In genomic region chr11:104713366-104713765, GRCh38 we compare ENCODE assay signal across 19 cellular contexts.
DNase-seq lines count a peak whose midpoint lies in the region; ATAC-seq, FAIRE-seq and TF ChIP-seq lines count a peak whose summit lies in the region.
"Had no signal": no experiment of that assay in that cellular context is flagged by ENCODE, and none has a peak within 500 bp of the region (broad histone marks: within the 10 kb centered on the region; RNA-seq: fewer than 3 reads in every experiment).

No MANE protein-coding gene starts in this region.

- TF ChIP-seq EP300 in H1 (IDR thresholded peaks at IDR 0.05; ENCODE audit: borderline replicate concordance in 1 of 2, low read depth in 2 of 2, low read length in 2 of 2), result no peak

- H3K9me3 ChIP-seq in H1 (ENCODE audit: insufficient read depth in 2 of 2, low read depth in 1 of 2, low read length in 1 of 2), result no peaks in the 10 kb centered on the region
- 0 out of 2 replicates have a peak, but pooled peaks cover 3% of the 10 kb centered on the region for H3K9me3 ChIP-seq in PC-9 (ENCODE audit: insufficient read depth, low read depth)

- no peak for TF ChIP-seq RAD21 in H1 (IDR thresholded peaks at IDR 0.05 in 1 of 2, conservative IDR thresholded peaks at IDR 0.05 in 1 of 2; ENCODE audit: low read depth in 2 of 2, low read length in 2 of 2)

- no peaks in the 10 kb centered on the region for H3K23me2 ChIP-seq in H1 (ENCODE audit: low read depth, low read length)

- POLR2A ChIA-PET in H1 (lab: Charles Lee; ENCODE audit: partially characterized antibody), result no interaction called here
- POLR2A ChIA-PET in PC-9 (lab: Charles Lee; ENCODE audit: unreplicated experiment), result no interaction called here

- no peak overlapping the region for H4K91ac ChIP-seq in H1 (replicated peaks; ENCODE audit: insufficient read length, low read length)

- ATAC-seq in HG02970 (IDR thresholded peaks at IDR 0.05; ENCODE audit: low FRiP score, unreplicated experiment), result no peak

- intact Hi-C loops in PC-9 (cut with micrococcal nuclease; ENCODE audit: unreplicated experiment), result no loop called here

- no peak overlapping the region for H2BK12ac ChIP-seq in H1 (ENCODE audit: low read depth, low read length)

- no peak overlapping the region for H2BK15ac ChIP-seq in H1 (ENCODE audit: low read length)

- no peak overlapping the region for H3K4ac ChIP-seq in H1 (replicated peaks; ENCODE audit: insufficient read length, low read depth, low read length)

- H2BK20ac ChIP-seq in H1 (ENCODE audit: low read length), result no peak overlapping the region

- H3K79me1 ChIP-seq in H1 (ENCODE audit: low read depth, low read length), result no peaks in the 10 kb centered on the region

- DNase-seq in Ammon's horn (ENCODE audit: low spot score) (peak; percentile 4), M059J (ENCODE audit: low read depth) (peak; percentile 33), H1 (ENCODE audit: low read depth in 1 of 2, low spot score in 2 of 2) (no peak), inferior parietal cortex (ENCODE audit: extremely low spot score) (peak; percentile 24), DMS53 treated with DMSO at 0.1 percent for 48 hours (lab: John Stamatoyannopoulos, UW; ENCODE audit: unreplicated experiment) (no peak), PC-9 (no peak), D341Med (ENCODE audit: low spot score) (no peak)
- DNase-seq: CD4-positive, alpha-beta T cell; DND-41; GF-D8; H7; Kasumi-1; NCI-H1436; NCI-H2029 treated with DMSO at 0.1 percent for 48 hours; NCI-H524; SIG-M5 had no signal

- H3K4me3 ChIP-seq in H1 (ENCODE audit: extremely low read depth in 1 of 4, insufficient read depth in 2 of 4, low read depth in 3 of 4, low read length in 4 of 4) (no peak overlapping the region), PC-9 (no peak overlapping the region)

- H3K79me2 ChIP-seq in H1 (ENCODE audit: control insufficient read depth in 1 of 2, insufficient read depth in 2 of 2, low read length in 2 of 2), result no peaks in the 10 kb centered on the region
- no peaks in the 10 kb centered on the region for H3K79me2 ChIP-seq in PC-9 (ENCODE audit: low read depth)

- H2BK120ac ChIP-seq in H1 (replicated peaks; ENCODE audit: low read depth, low read length), result no peak overlapping the region

- TF ChIP-seq CTCF in H1 (IDR thresholded peaks at IDR 0.05; ENCODE audit: control extremely low read depth in 1 of 3, insufficient read depth in 1 of 3, low read depth in 1 of 3, low read length in 3 of 3) (no peak), PC-9 (conservative IDR thresholded peaks at IDR 0.05) (no peak)

- no peak overlapping the region for H2AK5ac ChIP-seq in H1 (ENCODE audit: low read depth, low read length)

- no TSS peak for BruUV-seq in PC-9 (replicated peaks; lab: Mats Ljungman, UMichigan)

- H3K9me2 ChIP-seq in PC-9 (ENCODE audit: insufficient read depth), result no peaks in the 10 kb centered on the region

- H3F3A ChIP-seq in PC-9 (ENCODE audit: insufficient read depth, low read depth), result no peaks in the 10 kb centered on the region

- CTCF ChIA-PET in H1 (lab: Charles Lee; ENCODE audit: partially characterized antibody) (interaction anchor here (1.2 kb wide), 1 partner anchor 45 kb away, joined by 3 read pairs; no protein-coding TSS in a partner anchor), PC-9 (lab: Charles Lee) (no interaction called here)

- no peak for TF ChIP-seq POLR2A in H1 (IDR thresholded peaks at IDR 0.05; ENCODE audit: control extremely low read depth in 1 of 2, low read depth in 2 of 2, low read length in 2 of 2)

- H3K14ac ChIP-seq in H1 (ENCODE audit: insufficient read length), result no peak overlapping the region

- no peak overlapping the region for H3K56ac ChIP-seq in H1 (replicated peaks; ENCODE audit: insufficient read length, low read depth, low read length)

- no peak for FAIRE-seq in H1 (lab: Jason Lieb, UNC)
- FAIRE-seq: A204.1, D721Med had no signal

- H3K27ac ChIP-seq in H1 (ENCODE audit: low read depth, low read length) (no peak overlapping the region), PC-9 (no peak overlapping the region)

- H3K9ac ChIP-seq in H1 (replicated peaks in 1 of 4; ENCODE audit: extremely low read depth in 1 of 4, low read depth in 3 of 4, low read length in 3 of 4), result no peak overlapping the region

- no peak overlapping the region for H3K23ac ChIP-seq in H1 (ENCODE audit: insufficient read length)

- no peak overlapping the region for H3K4me2 ChIP-seq in H1 (ENCODE audit: insufficient read depth in 1 of 2, low read depth in 2 of 2, low read length in 2 of 2)
- no peak overlapping the region for H3K4me2 ChIP-seq in PC-9

- H4K8ac ChIP-seq in H1 (ENCODE audit: extremely low read depth, insufficient read depth, low read length), result no peak overlapping the region

- H3K4me1 ChIP-seq in H1 (replicated peaks in 1 of 4; ENCODE audit: control insufficient read depth in 3 of 4, insufficient read depth in 4 of 4, low read length in 3 of 4) (no peaks in the 10 kb centered on the region), PC-9 (replicated peaks; ENCODE audit: insufficient read depth) (no peaks in the 10 kb centered on the region)

- H3K18ac ChIP-seq in H1 (ENCODE audit: extremely low read depth, low read length), result no peak overlapping the region

- H4K5ac ChIP-seq in H1 (ENCODE audit: insufficient read length, low read depth, low read length), result no peak overlapping the region

- H2AFZ ChIP-seq in H1 (ENCODE audit: low read length) (peak overlapping the region; percentile 13; the same call in 1 of the 2 replicates), PC-9 (no peak overlapping the region)

- H3K36me3 ChIP-seq in H1 (ENCODE audit: control insufficient read depth in 2 of 4, insufficient read depth in 4 of 4, low read length in 3 of 4) (no peaks in the 10 kb centered on the region), PC-9 (ENCODE audit: low read depth) (no peaks in the 10 kb centered on the region)

- H3K27me3 ChIP-seq in H1 (replicated peaks in 1 of 4; ENCODE audit: control insufficient read depth in 3 of 4, extremely low read depth in 1 of 4, insufficient read depth in 3 of 4, low read length in 3 of 4), result no peaks in the 10 kb centered on the region
- H3K27me3 ChIP-seq in PC-9 (ENCODE audit: insufficient read depth, low read depth), result no peaks in the 10 kb centered on the region

- H4K20me1 ChIP-seq in H1 (replicated peaks in 1 of 2; ENCODE audit: control insufficient read depth in 1 of 2, insufficient read depth in 2 of 2, low read length in 2 of 2) (no peaks in the 10 kb centered on the region), PC-9 (ENCODE audit: insufficient read depth) (no peaks in the 10 kb centered on the region)

- 100% methylated on average over 2 of the region's 2 CpGs; no CpG with 5 or more reads in 1 of the 2 experiments for whole genome bisulfite sequencing in H1 (ENCODE audit: extremely low coverage in 1 of 2, insufficient coverage in 1 of 2, insufficient read length in 1 of 2, insufficient replicate concordance in 2 of 2, low coverage in 1 of 2, low lambda C conversion rate in 2 of 2, missing lambda C conversion rate in 1 of 2), 2 experiments

- H2BK5ac ChIP-seq in H1 (ENCODE audit: low read depth, low read length), result no peak overlapping the region

TF ChIP-seq in H1, 55 proteins besides CTCF, POLR2A, EP300 and RAD21 (continues in another document):
- TF ChIP-seq ATF2 (IDR thresholded peaks at IDR 0.05; ENCODE audit: low read length) (no peak), TAF7 (optimal IDR thresholded peaks at IDR 0.05; ENCODE audit: borderline replicate concordance, low read depth, low read length) (no peak), YY1 (IDR thresholded peaks at IDR 0.05; ENCODE audit: low read depth, low read length) (no peak), NRF1 (IDR thresholded peaks at IDR 0.05; ENCODE audit: low read depth, low read length) (no peak), RNF2 (IDR thresholded peaks at IDR 0.05; ENCODE audit: borderline replicate concordance, low read depth, low read length, missing control alignments, poor library complexity, severe bottlenecking) (no peak)

Comparison
In these comparisons a context has a peak if more than half of its experiments do, and no peak if none do; other contexts are left out.
1. DNase-seq: peak in Ammon's horn (single experiment), M059J (single experiment) and inferior parietal cortex (single experiment); none in H1 (0 of 2), DMS53 treated with DMSO at 0.1 percent for 48 hours (single experiment), PC-9 (0 of 2) and D341Med (single experiment).